Comparison of ENCODE assay signal across 8 cellular contexts in the genomic region with DNA sequence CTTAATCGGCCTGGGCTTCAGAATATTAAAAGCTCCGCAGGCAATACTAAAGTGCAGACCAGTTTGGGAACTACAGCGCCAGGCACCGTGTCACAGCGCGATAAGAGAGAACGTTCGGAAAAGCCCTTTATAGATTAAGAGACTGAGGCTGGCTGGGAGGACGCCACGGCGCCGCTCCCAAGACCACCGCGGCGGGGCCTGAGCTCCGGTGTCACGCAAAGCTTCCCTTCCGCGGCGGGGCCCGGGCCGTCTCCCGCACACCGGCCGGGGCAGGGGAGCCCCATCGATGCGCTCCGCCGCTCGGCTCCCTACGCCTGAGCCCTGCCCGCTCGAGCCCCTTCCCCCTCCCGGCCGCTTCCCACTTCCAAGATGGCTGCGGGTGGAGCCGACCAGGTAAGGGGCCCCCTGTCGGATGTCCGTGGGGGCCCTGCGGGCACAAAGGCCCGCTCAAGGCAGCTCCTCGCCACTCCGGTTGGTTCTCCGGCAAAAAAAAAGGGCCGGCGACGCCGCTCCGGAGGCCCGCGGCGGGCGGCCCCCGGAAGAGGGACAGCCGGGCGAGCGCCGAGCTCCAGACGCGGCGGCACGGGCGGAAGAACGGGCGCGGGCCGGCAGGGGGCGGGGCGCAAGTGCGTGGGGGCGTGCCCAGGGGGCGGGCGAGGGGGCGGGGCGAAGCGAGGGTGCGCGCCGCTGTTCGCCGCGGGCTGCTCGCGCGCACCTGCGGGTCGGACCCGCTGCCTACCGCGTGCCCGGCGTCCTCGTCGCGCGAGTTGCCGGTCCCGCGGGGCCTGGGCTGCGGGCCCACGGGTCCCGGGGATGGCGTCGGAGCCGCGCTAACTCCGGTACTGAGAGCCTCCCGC. TPM values are rescaled to one million over a fixed set of nuclear protein-coding genes. Genes with fewer than 3 reads are reported as not detected.
DNase-seq lines count a peak whose midpoint lies in the region; ATAC-seq and TF ChIP-seq lines count a peak whose summit lies in the region.

A gene with protein sequence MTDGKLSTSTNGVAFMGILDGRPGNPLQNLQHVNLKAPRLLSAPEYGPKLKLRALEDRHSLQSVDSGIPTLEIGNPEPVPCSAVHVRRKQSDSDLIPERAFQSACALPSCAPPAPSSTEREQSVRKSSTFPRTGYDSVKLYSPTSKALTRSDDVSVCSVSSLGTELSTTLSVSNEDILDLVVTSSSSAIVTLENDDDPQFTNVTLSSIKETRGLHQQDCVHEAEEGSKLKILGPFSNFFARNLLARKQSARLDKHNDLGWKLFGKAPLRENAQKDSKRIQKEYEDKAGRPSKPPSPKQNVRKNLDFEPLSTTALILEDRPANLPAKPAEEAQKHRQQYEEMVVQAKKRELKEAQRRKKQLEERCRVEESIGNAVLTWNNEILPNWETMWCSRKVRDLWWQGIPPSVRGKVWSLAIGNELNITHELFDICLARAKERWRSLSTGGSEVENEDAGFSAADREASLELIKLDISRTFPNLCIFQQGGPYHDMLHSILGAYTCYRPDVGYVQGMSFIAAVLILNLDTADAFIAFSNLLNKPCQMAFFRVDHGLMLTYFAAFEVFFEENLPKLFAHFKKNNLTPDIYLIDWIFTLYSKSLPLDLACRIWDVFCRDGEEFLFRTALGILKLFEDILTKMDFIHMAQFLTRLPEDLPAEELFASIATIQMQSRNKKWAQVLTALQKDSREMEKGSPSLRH (plus strand): TSS at position 714 of the 857 bp plus-strand sequence. CDS start 13,564 bp downstream, outside the sequence.

- H3K27me3 ChIP-seq in CD8-positive, alpha-beta memory T cell (ENCODE audit: insufficient read depth, low read length, poor library complexity, severe bottlenecking) = no peaks in the 10 kb centered on the region
- no peaks in the 10 kb centered on the region for H3K27me3 ChIP-seq in HL-60 (ENCODE audit: insufficient read depth, poor library complexity, severe bottlenecking)

- H3K27ac ChIP-seq in CD8-positive, alpha-beta memory T cell (ENCODE audit: low read depth, low read length) = peak within 1 kb of the TSS; percentile 77
- peak within 1 kb of the TSS; percentile 97 for H3K27ac ChIP-seq in HL-60 (replicated peaks)

- no peak for TF ChIP-seq CTCF in HL-60 (IDR thresholded peaks at IDR 0.05; ENCODE audit: insufficient read depth, low read length)
- peak; percentile 13 for TF ChIP-seq CTCF in mucosa of descending colon (IDR thresholded peaks at IDR 0.05)

- H3K36me3 ChIP-seq in CD8-positive, alpha-beta memory T cell (ENCODE audit: insufficient read depth, low read length) = no peaks in the 10 kb centered on the region
- H3K36me3 ChIP-seq in mucosa of descending colon (ENCODE audit: low read depth) = no peaks in the 10 kb centered on the region

- CTCF ChIA-PET in CD8-positive, alpha-beta memory T cell (lab: Charles Lee) = interaction anchor here (0.6 to 2.5 kb wide), 22 partner anchors 8 to 268 kb away, joined by 3 to 15 read pairs (median 4); partner anchors contain the start of genes GRPEL1 and TADA2B

- DNase-seq in CD8-positive, alpha-beta memory T cell = peak; percentile 77 to 91 (median 86)
- DNase-seq in HL-60 (ENCODE audit: low read depth in 1 of 2, low spot score in 1 of 2) = peak; percentile 82 to 90
- peak; percentile 73 for DNase-seq in NOMO-1 treated with dmso at 0.1 percent for 144 hours (lab: John Stamatoyannopoulos, UW; ENCODE audit: unreplicated experiment)
- DNase-seq in activated CD8-positive, alpha-beta memory T cell treated with anti-CD3 and anti-CD28 coated beads, Interleukin-2, amount 50 U/mL, for 48 hours = peak; percentile 94
- peak; percentile 96 for DNase-seq in epidermal melanocyte (ENCODE audit: insufficient read length, low spot score)
- peak; percentile 88 to 93 (median 91) for DNase-seq in mucosa of descending colon
- DNase-seq in stimulated activated CD8-positive, alpha-beta memory T cell treated with anti-CD3 and anti-CD28 coated beads, Interleukin-4, amount 100 ng/mL, for 24 hours (ENCODE audit: low read depth) = peak; percentile 77

- peaks cover 42 to 61% (median 49%) of the 10 kb centered on the region in 3 donors for H3K4me1 Mint-ChIP-seq in CD8-positive, alpha-beta memory T cell

- peak within 1 kb of the TSS; percentile 64 for H3K4me3 ChIP-seq in CD8-positive, alpha-beta memory T cell (ENCODE audit: low read length)
- peak within 1 kb of the TSS; percentile 69 for H3K4me3 ChIP-seq in HL-60 (replicated peaks; ENCODE audit: insufficient read depth, low read length)
- H3K4me3 ChIP-seq in mucosa of descending colon = peak within 1 kb of the TSS; percentile 74

- H3K9me3 ChIP-seq in CD8-positive, alpha-beta memory T cell (ENCODE audit: low read length) = no peaks in the 10 kb centered on the region
- no peaks in the 10 kb centered on the region for H3K9me3 ChIP-seq in mucosa of descending colon

- H3K27me3 Mint-ChIP-seq in CD8-positive, alpha-beta memory T cell = no peaks in the 10 kb centered on the region

- ATAC-seq in GM19455 (IDR thresholded peaks at IDR 0.05; ENCODE audit: unreplicated experiment) = peak; percentile 86
- ATAC-seq in mucosa of descending colon = peak; percentile 94

- H3K4me1 ChIP-seq in CD8-positive, alpha-beta memory T cell (ENCODE audit: insufficient read depth, low read length) = peaks cover 50% of the 10 kb centered on the region
- peaks cover 22% of the 10 kb centered on the region for H3K4me1 ChIP-seq in mucosa of descending colon (ENCODE audit: low read depth)

- POLR2A ChIA-PET in CD8-positive, alpha-beta memory T cell (lab: Charles Lee) = interaction anchor here (0.6 to 2.9 kb wide), 19 partner anchors 9 to 269 kb away, joined by 3 to 34 read pairs (median 6); partner anchors contain the start of genes GRPEL1, KIAA0232, MRFAP1 and MRFAP1L1

- peaks cover 0 to 4% (median 0%) of the 10 kb centered on the region in 3 donors for H3K36me3 Mint-ChIP-seq in CD8-positive, alpha-beta memory T cell

- H3K4me3 Mint-ChIP-seq in CD8-positive, alpha-beta memory T cell = peak within 1 kb of the TSS; percentile 89 to 96 (median 92)

- peak within 1 kb of the TSS; percentile 86 to 97 (median 92) for H3K27ac Mint-ChIP-seq in CD8-positive, alpha-beta memory T cell

- no peaks in the 10 kb centered on the region for H3K9me3 Mint-ChIP-seq in CD8-positive, alpha-beta memory T cell

- intact Hi-C loops in mucosa of descending colon (cut with DNase I, micrococcal nuclease) = loop anchor here in 1 of 2 donors (10.0 kb wide), 1 partner anchor 75 kb away; no protein-coding TSS in a partner anchor

RNA-seq across cellular contexts. Expression of the gene that starts here (rescaled TPM):
- total RNA-seq in CD8-positive, alpha-beta memory T cell = 10 to 100 TPM; 38.0 to 43.7 TPM
- polyA plus RNA-seq in CD8-positive, alpha-beta memory T cell = 48.5 TPM
- total RNA-seq in mucosa of descending colon = 10 to 100 TPM; 51.8 to 70.8 (median 56.2) TPM

Comparison
In these comparisons a context has a peak if more than half of its experiments do, and no peak if none do; other contexts are left out.
1. Peak in every context shown above with its lines: DNase-seq, ATAC-seq, H3K4me3 ChIP-seq and H3K27ac ChIP-seq.